ENCODE assay signal across 2 cellular contexts in the genomic region with DNA sequence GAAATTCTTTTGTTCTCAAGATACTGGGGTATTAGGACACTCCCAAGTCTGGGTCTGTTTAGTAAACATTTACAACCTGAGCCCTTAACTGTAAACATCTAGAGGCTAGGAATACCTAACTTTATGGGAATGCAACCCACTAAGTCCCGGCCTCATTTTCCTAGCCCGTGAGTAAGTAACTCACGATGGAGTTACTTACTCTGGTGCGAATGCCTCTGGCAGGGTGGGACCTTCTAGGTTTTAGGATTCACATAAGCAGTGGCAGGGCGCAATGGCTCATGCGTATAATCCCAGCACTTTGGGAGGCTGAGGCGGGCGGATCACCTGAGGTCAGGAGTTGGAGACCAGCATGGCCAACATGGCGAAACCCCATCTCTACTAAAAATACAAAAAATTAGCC. TPM values are rescaled to one million over a fixed set of nuclear protein-coding genes. Genes with fewer than 3 reads are reported as not detected.
"Had no signal": no experiment of that assay in that cellular context is flagged by ENCODE, and none has a peak within 500 bp of the region (broad histone marks: within the 10 kb centered on the region; RNA-seq: fewer than 3 reads in every experiment).

No MANE protein-coding gene starts in this region.

RNA-seq across cellular contexts. Expression of a gene that starts 50.8 kb away (rescaled TPM):
- total RNA-seq: activated CD4-positive, alpha-beta memory T cell treated with anti-CD3 and anti-CD28 coated beads for 36 hours; T-helper 17 cell had no signal
